In genomic region chr1:151611288-151611790, GRCh38 we compare ENCODE assay signal across 8 cellular contexts. TPM values are rescaled to one million over a fixed set of nuclear protein-coding genes. Genes with fewer than 3 reads are reported as not detected.
A peak's percentile ranks its signal among the peaks of the same experiment; 100 is the strongest.
DNase-seq lines count a peak whose midpoint lies in the region; ATAC-seq and TF ChIP-seq lines count a peak whose summit lies in the region.

No MANE protein-coding gene starts in this region.

- DNase-seq in activated CD4-positive, alpha-beta T cell treated with anti-CD3 and anti-CD28 coated beads, Interleukin-2, amount 10 ng/mL, durations not matched to agents 7 days and 5 days: no peak
- DNase-seq in activated CD4-positive, alpha-beta T cell treated with anti-CD3 and anti-CD28 coated beads for 1 hour: no peak
- peak in 3 of 34 experiments; percentile 2 to 40 (median 3) for DNase-seq in T-cell
- DNase-seq in fibroblast of gingiva (ENCODE audit: low read depth): peak; percentile 91
- no peak for DNase-seq in DMS79 (lab: John Stamatoyannopoulos, UW)
- no peak for DNase-seq in stimulated activated CD4-positive, alpha-beta T cell treated with anti-CD3 and anti-CD28 coated beads, Interleukin-4, amount 100 ng/mL, for 4 hours

- no peaks in the 10 kb centered on the region for H3K27me3 ChIP-seq in neutrophil

- ATAC-seq in T-cell (replicated peaks in 1 of 4) (no peak), HG02798 (IDR thresholded peaks at IDR 0.05; ENCODE audit: poor library complexity, unreplicated experiment) (no peak)

- POLR2A ChIA-PET in activated CD4-positive, alpha-beta T cell treated with anti-CD3 and anti-CD28 coated beads, Interleukin-2, amount 10 ng/mL, durations not matched to agents 7 days and 5 days (lab: Charles Lee): no interaction called here
- POLR2A ChIA-PET in T-cell (lab: Charles Lee): no interaction called here

- H3K4me1 Mint-ChIP-seq in activated CD4-positive, alpha-beta T cell treated with anti-CD3 and anti-CD28 coated beads, Interleukin-2, amount 10 ng/mL, durations not matched to agents 7 days and 5 days: peaks cover 35% of the 10 kb centered on the region
- peaks cover 34 to 39% (median 39%) of the 10 kb centered on the region in 3 donors for H3K4me1 Mint-ChIP-seq in T-cell

- peak overlapping the region; percentile 72 to 94 for H3K4me3 ChIP-seq in neutrophil (ENCODE audit: low read depth in 1 of 2, low read length in 1 of 2)

- no peaks in the 10 kb centered on the region for H3K9me3 Mint-ChIP-seq in activated CD4-positive, alpha-beta T cell treated with anti-CD3 and anti-CD28 coated beads, Interleukin-2, amount 10 ng/mL, durations not matched to agents 7 days and 5 days
- H3K9me3 Mint-ChIP-seq in T-cell: no peaks in the 10 kb centered on the region

- H3K9me3 ChIP-seq in neutrophil: no peaks in the 10 kb centered on the region

- H3K4me3 Mint-ChIP-seq in activated CD4-positive, alpha-beta T cell treated with anti-CD3 and anti-CD28 coated beads, Interleukin-2, amount 10 ng/mL, durations not matched to agents 7 days and 5 days: peak overlapping the region; percentile 95
- H3K4me3 Mint-ChIP-seq in T-cell: peak overlapping the region; percentile 91 to 94 (median 92)

- peak overlapping the region; percentile 90 for H3K27ac Mint-ChIP-seq in activated CD4-positive, alpha-beta T cell treated with anti-CD3 and anti-CD28 coated beads, Interleukin-2, amount 10 ng/mL, durations not matched to agents 7 days and 5 days
- H3K27ac Mint-ChIP-seq in T-cell: peak overlapping the region; percentile 48 to 84

- CTCF ChIA-PET in activated CD4-positive, alpha-beta T cell treated with anti-CD3 and anti-CD28 coated beads, Interleukin-2, amount 10 ng/mL, durations not matched to agents 7 days and 5 days (lab: Charles Lee): no interaction called here
- CTCF ChIA-PET in T-cell (lab: Charles Lee): no interaction called here

- no peak for TF ChIP-seq CTCF in neutrophil (IDR thresholded peaks at IDR 0.05)

- peaks cover 2% of the 10 kb centered on the region for H3K36me3 Mint-ChIP-seq in activated CD4-positive, alpha-beta T cell treated with anti-CD3 and anti-CD28 coated beads, Interleukin-2, amount 10 ng/mL, durations not matched to agents 7 days and 5 days (ENCODE audit: low read depth)
- peaks cover 3% of the 10 kb centered on the region for H3K36me3 Mint-ChIP-seq in T-cell

- H3K27ac ChIP-seq in neutrophil: peak overlapping the region; percentile 97

- peaks cover 60 to 65% of the 10 kb centered on the region in 2 experiments for H3K4me1 ChIP-seq in neutrophil (ENCODE audit: control insufficient read depth in 1 of 2, insufficient read depth in 1 of 2, low read depth in 1 of 2, low read length in 1 of 2)

- H3K27me3 Mint-ChIP-seq in activated CD4-positive, alpha-beta T cell treated with anti-CD3 and anti-CD28 coated beads, Interleukin-2, amount 10 ng/mL, durations not matched to agents 7 days and 5 days: peaks cover 10% of the 10 kb centered on the region
- H3K27me3 Mint-ChIP-seq in T-cell: peaks cover 0 to 8% of the 10 kb centered on the region in 2 donors

- H3K36me3 ChIP-seq in neutrophil: no peaks in the 10 kb centered on the region

RNA-seq across cellular contexts. Expression of gene SNX27, which starts 0.5 kb away (rescaled TPM):
- 10 to 100 TPM; 24.5 to 25.1 TPM for total RNA-seq in activated CD4-positive, alpha-beta T cell treated with anti-CD3 and anti-CD28 coated beads, Interleukin-2, amount 10 ng/mL, durations not matched to agents 7 days and 5 days
- 10 to 100 TPM; 24.2 to 33.6 (median 31.6) TPM for total RNA-seq in T-cell
